In genomic region chr13:41327994-41328778, GRCh38 we compare ENCODE assay signal across 1 cellular context.
TF ChIP-seq lines count a peak whose summit lies in the region.

No MANE protein-coding gene starts in this region.

TF ChIP-seq in endothelial cell of umbilical vein, 7 proteins besides CTCF, POLR2A, EP300 and RAD21 (continued from another document):
- no peak for TF ChIP-seq POLR2AphosphoS5 (IDR thresholded peaks at IDR 0.05; ENCODE audit: insufficient read depth, low read depth, low read length)
